31 cellular contexts compared by ENCODE assay signal in the genomic region with DNA sequence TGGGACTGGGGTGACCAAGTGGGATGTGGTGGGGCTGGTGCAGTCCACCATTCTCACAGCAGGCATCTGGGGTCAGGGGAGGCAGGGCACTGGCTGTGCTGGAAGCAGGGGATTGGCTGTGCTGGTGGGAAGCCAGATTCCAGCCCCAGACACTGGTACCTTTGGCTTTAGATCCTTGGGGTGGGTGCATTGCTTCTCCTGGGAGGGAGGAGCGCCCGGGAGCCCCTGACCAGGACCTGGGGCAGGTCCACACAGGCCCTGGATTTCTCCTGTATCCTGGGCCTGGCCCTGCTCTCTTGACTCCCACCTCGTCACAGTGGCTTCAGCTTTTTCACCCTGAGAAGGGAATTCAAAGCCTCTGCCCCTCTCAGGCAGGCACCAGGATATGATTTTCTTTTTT. TPM values are rescaled to one million over a fixed set of nuclear protein-coding genes. Genes with fewer than 3 reads are reported as not detected.
A peak's percentile ranks its signal among the peaks of the same experiment; 100 is the strongest.
DNase-seq lines count a peak whose midpoint lies in the region; ATAC-seq and TF ChIP-seq lines count a peak whose summit lies in the region.
"Had no signal": no experiment of that assay in that cellular context is flagged by ENCODE, and none has a peak within 500 bp of the region (broad histone marks: within the 10 kb centered on the region; RNA-seq: fewer than 3 reads in every experiment).

No MANE protein-coding gene starts in this region.

- TF ChIP-seq CTCF in chondrocyte (IDR thresholded peaks at IDR 0.05) (no peak), upper lobe of right lung (IDR thresholded peaks at IDR 0.05) (no peak)

- H3K36me3 Mint-ChIP-seq in chondrocyte (ENCODE audit: low read depth), result peaks cover 1% of the 10 kb centered on the region
- H3K36me3 Mint-ChIP-seq: activated CD8-positive, alpha-beta memory T cell treated with anti-CD3 and anti-CD28 coated beads, Interleukin-2, amount 10 ng/mL, durations not matched to agents 7 days and 5 days; CD4-positive, alpha-beta memory T cell; naive thymus-derived CD8-positive, alpha-beta T cell; stimulated activated naive B cell treated with anti-CD40 and anti-IgM and Interleukin-4, amounts not matched to agents 10 μg/mL and 1 μg/mL and 100 μg/mL, for 72 hours had no signal

- H3K4me1 ChIP-seq in right cardiac atrium (ENCODE audit: control insufficient read depth, insufficient read depth, low read length), result peaks cover 26% of the 10 kb centered on the region
- H3K4me1 ChIP-seq in upper lobe of right lung, result peaks cover 13% of the 10 kb centered on the region

- peak overlapping the region; percentile 51 for H3K27ac Mint-ChIP-seq in chondrocyte (ENCODE audit: unreplicated experiment)
- H3K27ac Mint-ChIP-seq: activated CD8-positive, alpha-beta memory T cell treated with anti-CD3 and anti-CD28 coated beads, Interleukin-2, amount 10 ng/mL, durations not matched to agents 7 days and 5 days; activated naive CD4-positive, alpha-beta T cell treated with anti-CD3 and anti-CD28 coated beads for 36 hours; activated T-cell treated with anti-CD3 and anti-CD28 coated beads, Interleukin-2, amount 50 U/mL, for 72 hours; CD4-positive, alpha-beta memory T cell; naive thymus-derived CD8-positive, alpha-beta T cell; stimulated activated naive B cell treated with anti-CD40 and anti-IgM and Interleukin-4, amounts not matched to agents 10 μg/mL and 1 μg/mL and 100 μg/mL, for 72 hours had no signal

- no peaks in the 10 kb centered on the region for H3K9me3 Mint-ChIP-seq in chondrocyte (ENCODE audit: low read depth)
- H3K9me3 Mint-ChIP-seq: activated naive CD4-positive, alpha-beta T cell treated with anti-CD3 and anti-CD28 coated beads for 36 hours; activated T-cell treated with anti-CD3 and anti-CD28 coated beads, Interleukin-2, amount 50 U/mL, for 72 hours; CD4-positive, alpha-beta memory T cell; GM23338; naive thymus-derived CD8-positive, alpha-beta T cell; stimulated activated naive B cell treated with anti-CD40 and anti-IgM and Interleukin-4, amounts not matched to agents 10 μg/mL and 1 μg/mL and 100 μg/mL, for 72 hours had no signal

- H3K4me3 Mint-ChIP-seq in chondrocyte (ENCODE audit: unreplicated experiment), result no peak overlapping the region
- H3K4me3 Mint-ChIP-seq: activated CD8-positive, alpha-beta memory T cell treated with anti-CD3 and anti-CD28 coated beads, Interleukin-2, amount 10 ng/mL, durations not matched to agents 7 days and 5 days; activated naive CD4-positive, alpha-beta T cell treated with anti-CD3 and anti-CD28 coated beads for 36 hours; activated T-cell treated with anti-CD3 and anti-CD28 coated beads, Interleukin-2, amount 50 U/mL, for 72 hours; CD4-positive, alpha-beta memory T cell; GM23338; naive thymus-derived CD8-positive, alpha-beta T cell; stimulated activated naive B cell treated with anti-CD40 and anti-IgM and Interleukin-4, amounts not matched to agents 10 μg/mL and 1 μg/mL and 100 μg/mL, for 72 hours had no signal

- no peak for ATAC-seq in left cardiac atrium
- ATAC-seq in right cardiac atrium, result no peak
- no peak for ATAC-seq in upper lobe of right lung
- no peak for ATAC-seq in GM18519 (IDR thresholded peaks at IDR 0.05; ENCODE audit: low FRiP score, unreplicated experiment)
- ATAC-seq in GM18520 (IDR thresholded peaks at IDR 0.05; ENCODE audit: unreplicated experiment), result no peak
- ATAC-seq: activated CD8-positive, alpha-beta memory T cell treated with anti-CD3 and anti-CD28 coated beads, Interleukin-2, amount 10 ng/mL, durations not matched to agents 7 days and 5 days; activated T-cell treated with anti-CD3 and anti-CD28 coated beads, Interleukin-2, amount 50 U/mL, for 72 hours; GM23338; naive thymus-derived CD8-positive, alpha-beta T cell; stimulated activated naive B cell treated with anti-CD40 and anti-IgM and Interleukin-4, amounts not matched to agents 10 μg/mL and 1 μg/mL and 100 μg/mL, for 72 hours had no signal

- peak; percentile 43 for DNase-seq in cardiac septum (ENCODE audit: low spot score)
- no peak for DNase-seq in left cardiac atrium
- peak; percentile 53 for DNase-seq in chondrocyte (ENCODE audit: low spot score)
- DNase-seq in right cardiac atrium, result peak in 2 of 3 donors; percentile 8 to 14
- peak; percentile 37 for DNase-seq in upper lobe of right lung
- no peak for DNase-seq in stimulated activated CD4-positive, alpha-beta T cell treated with anti-CD3 and anti-CD28 coated beads, Interleukin-4, amount 100 ng/mL, for 4 hours
- DNase-seq: activated CD4-positive, alpha-beta T cell treated with anti-CD3 and anti-CD28 coated beads, Interleukin-2, amount 50 U/mL, for 1 hour; activated CD8-positive, alpha-beta memory T cell treated with anti-CD3 and anti-CD28 coated beads, Interleukin-2, amount 10 ng/mL, durations not matched to agents 7 days and 5 days; activated naive CD4-positive, alpha-beta T cell treated with anti-CD3 and anti-CD28 coated beads for 36 hours; activated T-cell treated with anti-CD3 and anti-CD28 coated beads, Interleukin-2, amount 50 U/mL, for 72 hours; CD4-positive, alpha-beta memory T cell; central memory CD4-positive, alpha-beta T cell; erythroblast; Karpas-422; left lung; midbrain; naive thymus-derived CD8-positive, alpha-beta T cell; NCI-H1048; NCI-H187; NCI-H748 treated with DMSO at 0.1 percent for 48 hours; retina; RPMI8226; stimulated activated CD4-positive, alpha-beta T cell treated with anti-CD3 and anti-CD28 coated beads, Interleukin-4, amount 100 ng/mL, for 1 hour; stimulated activated naive B cell treated with anti-CD40 and anti-IgM and Interleukin-4, amounts not matched to agents 10 μg/mL and 1 μg/mL and 100 μg/mL, for 72 hours; transverse colon; WERI-Rb-1 had no signal

- H3K4me1 Mint-ChIP-seq in chondrocyte (ENCODE audit: low read depth), result peaks cover 44% of the 10 kb centered on the region

- H3K4me3 ChIP-seq in right cardiac atrium (ENCODE audit: low read length) (no peak overlapping the region), upper lobe of right lung (no peak overlapping the region)
- H3K4me3 ChIP-seq: GM23338, hepatocyte, left lung, transverse colon had no signal

- H3K27me3 ChIP-seq in right cardiac atrium (ENCODE audit: control insufficient read depth, insufficient read depth), result no peaks in the 10 kb centered on the region
- H3K27me3 ChIP-seq in upper lobe of right lung, result no peaks in the 10 kb centered on the region
- H3K27me3 ChIP-seq: hepatocyte, left lung, transverse colon had no signal

- H3K27ac ChIP-seq in right cardiac atrium (ENCODE audit: low read length) (peak overlapping the region; percentile 73), upper lobe of right lung (no peak overlapping the region)
- H3K27ac ChIP-seq: 22Rv1, hepatocyte, left lung, transverse colon, WERI-Rb-1 had no signal

- no peaks in the 10 kb centered on the region for H3K27me3 Mint-ChIP-seq in chondrocyte (ENCODE audit: low read depth)
- H3K27me3 Mint-ChIP-seq: activated CD8-positive, alpha-beta memory T cell treated with anti-CD3 and anti-CD28 coated beads, Interleukin-2, amount 10 ng/mL, durations not matched to agents 7 days and 5 days; CD4-positive, alpha-beta memory T cell; naive thymus-derived CD8-positive, alpha-beta T cell had no signal

- intact Hi-C loops in cardiac septum (cut with DNase I) (loop anchor here (2.0 to 5.0 kb wide), 3 partner anchors 37 to 82 kb away; partner anchors contain the start of gene ST3GAL4), left cardiac atrium (cut with DNase I) (loop anchor here in 1 of 2 donors (5.0 kb wide), 1 partner anchor 37 kb away; the partner anchor contains the start of gene ST3GAL4), right cardiac atrium (cut with DNase I) (no loop called here), upper lobe of right lung (cut with DNase I) (no loop called here)

- no peaks in the 10 kb centered on the region for H3K36me3 ChIP-seq in upper lobe of right lung
- H3K36me3 ChIP-seq: left lung, transverse colon, WERI-Rb-1 had no signal

- WGBS in right cardiac atrium, result 92% methylated on average over 3 of the region's 3 CpGs

- H3K9me3 ChIP-seq in right cardiac atrium (ENCODE audit: control insufficient read depth, low read length), result no peaks in the 10 kb centered on the region
- no peaks in the 10 kb centered on the region for H3K9me3 ChIP-seq in upper lobe of right lung
- H3K9me3 ChIP-seq: left lung, transverse colon had no signal

RNA-seq across cellular contexts. Expression of gene ST3GAL4, which starts 38.5 kb away (rescaled TPM):
- 55.1 TPM for total RNA-seq in cardiac septum
- total RNA-seq in left cardiac atrium, result 100 to 1,000 TPM in 1 of 2 donors, 10 to 100 TPM in 1; 57.1 to 109 TPM
- total RNA-seq in chondrocyte, result 30.7 to 75.9 TPM (median 30.9 TPM) in 3 replicates
- 10 to 100 TPM; 57.3 to 96.9 (median 65.4) TPM for total RNA-seq in right cardiac atrium
- 57.5 TPM for polyA plus RNA-seq in right cardiac atrium
- 39.2 TPM for total RNA-seq in upper lobe of right lung

Comparison
In these comparisons a context has a peak if more than half of its experiments do, and no peak if none do; other contexts are left out.
1. DNase-seq: peak in cardiac septum (single experiment), chondrocyte (single experiment), right cardiac atrium (2 of 3) and upper lobe of right lung (single experiment); none in left cardiac atrium (single experiment) and stimulated activated CD4-positive, alpha-beta T cell treated with anti-CD3 and anti-CD28 coated beads, Interleukin-4, amount 100 ng/mL, for 4 hours (0 of 2).